In the genomic region with DNA sequence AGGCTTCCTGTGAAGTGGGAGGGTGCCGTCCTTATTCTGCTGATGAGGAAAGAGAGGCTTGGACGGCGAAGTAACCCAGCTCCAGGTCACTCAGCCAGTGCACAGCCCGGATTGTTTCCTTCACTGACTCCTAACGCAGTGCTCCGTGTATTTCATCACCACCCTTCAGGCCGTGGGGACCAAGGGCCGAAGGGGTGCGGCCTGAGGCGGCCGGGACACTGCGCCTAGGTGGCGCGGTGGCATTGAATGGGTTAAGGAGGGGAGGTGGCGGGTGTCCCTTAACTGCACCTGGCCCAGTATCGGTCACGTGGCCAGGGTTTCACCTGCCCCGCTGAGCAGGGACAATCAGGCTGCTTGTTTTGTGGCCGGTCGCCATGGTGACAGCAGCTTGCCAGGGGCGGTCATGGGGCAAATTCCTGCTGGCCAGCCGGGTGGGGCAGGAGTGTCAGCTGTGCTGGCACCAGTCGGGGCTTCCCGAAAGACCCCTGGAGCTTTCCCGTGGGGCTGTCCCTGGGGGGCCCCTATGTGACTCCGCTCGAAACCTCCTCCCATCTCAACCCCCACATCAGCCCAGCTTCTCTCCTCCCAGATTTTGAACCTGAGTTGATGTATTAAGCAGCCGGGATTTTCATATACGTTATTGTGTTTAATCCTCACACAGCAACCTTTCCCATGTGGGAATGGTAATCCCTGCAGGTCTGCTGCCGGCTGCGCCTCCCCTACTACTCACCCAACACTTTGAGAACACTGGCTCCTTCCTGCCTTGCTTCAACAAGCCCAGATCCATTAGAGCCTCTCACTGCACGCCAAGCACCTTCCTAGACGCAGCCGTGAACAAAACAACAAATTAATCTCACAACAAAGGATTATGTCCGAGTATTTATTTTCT, we compare ENCODE assay signal across 8 cellular contexts. TPM values are rescaled to one million over a fixed set of nuclear protein-coding genes. Genes with fewer than 3 reads are reported as not detected.
A peak's percentile ranks its signal among the peaks of the same experiment; 100 is the strongest.
DNase-seq lines count a peak whose midpoint lies in the region; ATAC-seq and TF ChIP-seq lines count a peak whose summit lies in the region.

No MANE protein-coding gene starts in this region.

- no peak for TF ChIP-seq CTCF in GM10248 (IDR thresholded peaks at IDR 0.05; ENCODE audit: control extremely low read depth, extremely low read depth, low read depth, missing control alignments)
- no peak for TF ChIP-seq CTCF in epithelial cell of esophagus (IDR thresholded peaks at IDR 0.05; ENCODE audit: insufficient read depth, low read depth, low read length, missing control alignments)
- TF ChIP-seq CTCF in osteocyte (IDR thresholded peaks at IDR 0.05), result no peak

- H3K4me3 Mint-ChIP-seq in osteocyte (ENCODE audit: unreplicated experiment), result no peak overlapping the region

- CTCF ChIA-PET in GM10248 (lab: Yijun Ruan, JAX), result interaction anchor here (0.7 to 1.9 kb wide), 3 partner anchors 9 to 136 kb away, joined by 3 to 5 read pairs (median 4); no protein-coding TSS in a partner anchor

- peaks cover 22% of the 10 kb centered on the region for H3K4me1 Mint-ChIP-seq in osteocyte (ENCODE audit: unreplicated experiment)

- H3K27me3 Mint-ChIP-seq in osteocyte (ENCODE audit: unreplicated experiment), result no peaks in the 10 kb centered on the region

- ATAC-seq in HG03460 (IDR thresholded peaks at IDR 0.05; ENCODE audit: unreplicated experiment) (no peak), GM18858 (IDR thresholded peaks at IDR 0.05; ENCODE audit: unreplicated experiment) (no peak), GM21529 (IDR thresholded peaks at IDR 0.05; ENCODE audit: unreplicated experiment) (no peak), HG03342 (IDR thresholded peaks at IDR 0.05; ENCODE audit: unreplicated experiment) (no peak)

- no peaks in the 10 kb centered on the region for H3K9me3 Mint-ChIP-seq in osteocyte (ENCODE audit: unreplicated experiment)

- H3K27ac Mint-ChIP-seq in osteocyte (ENCODE audit: unreplicated experiment), result peak overlapping the region; percentile 57

- H3K4me3 ChIP-seq in epithelial cell of esophagus (ENCODE audit: low read length), result no peak overlapping the region

- H3K36me3 Mint-ChIP-seq in osteocyte (ENCODE audit: unreplicated experiment), result no peaks in the 10 kb centered on the region

- peak; percentile 31 for DNase-seq in GM10248 (ENCODE audit: extremely low spot score)
- peak; percentile 93 for DNase-seq in NCI-H2227 (lab: John Stamatoyannopoulos, UW; ENCODE audit: unreplicated experiment)
- DNase-seq in epithelial cell of esophagus (ENCODE audit: low read depth), result peak; percentile 16
- peak; percentile 90 for DNase-seq in osteocyte (ENCODE audit: extremely low spot score, unreplicated experiment)

- POLR2A ChIA-PET in GM10248 (lab: Yijun Ruan, JAX), result no interaction called here

RNA-seq across cellular contexts. Expression of gene ABHD11, which starts 4.4 kb away (rescaled TPM):
- total RNA-seq in osteocyte, result 14.0 and 17.4 TPM in 2 replicates

RNA-seq across cellular contexts. Expression of gene STX1A, which starts 23.5 kb away (rescaled TPM):
- total RNA-seq in osteocyte, result 21.7 and 24.0 TPM in 2 replicates

RNA-seq across cellular contexts. Expression of gene CLDN3, which starts 27.1 kb away (rescaled TPM):
- total RNA-seq in osteocyte, result not detected in 2 replicates

RNA-seq across cellular contexts. Expression of gene BUD23, which starts 59.6 kb away (rescaled TPM):
- 47.2 and 56.7 TPM in 2 replicates for total RNA-seq in osteocyte

RNA-seq across cellular contexts. Expression of gene DNAJC30, which starts 59.7 kb away (rescaled TPM):
- total RNA-seq in osteocyte, result 13.8 and 14.5 TPM in 2 replicates

Comparison
In these comparisons a context has a peak if more than half of its experiments do, and no peak if none do; other contexts are left out.
1. DNase-seq: peak in every context shown above with its lines; median percentile 93 in NCI-H2227; 90 in osteocyte; 31 in GM10248; 16 in epithelial cell of esophagus.